In the genomic region with DNA sequence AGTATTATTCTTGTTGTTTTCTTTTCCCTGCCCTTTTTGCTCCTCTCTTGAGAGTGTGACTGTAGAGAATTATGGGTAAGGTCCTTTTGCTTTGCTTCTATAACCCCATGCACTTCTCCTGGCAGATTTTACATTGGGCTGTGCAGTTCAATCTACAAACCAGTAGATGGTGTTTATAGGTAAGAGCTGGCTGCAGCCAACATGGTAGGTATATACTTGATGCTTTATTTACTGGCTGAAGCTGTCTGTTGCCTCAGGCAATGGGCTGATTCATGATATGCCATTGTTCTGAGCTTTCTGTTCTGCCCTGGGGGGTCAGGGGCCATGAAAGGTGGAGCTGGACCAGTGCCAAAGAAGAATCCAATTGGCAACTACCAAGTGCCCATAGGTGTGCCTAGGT, we compare ENCODE assay signal across 9 cellular contexts. TPM values are rescaled to one million over a fixed set of nuclear protein-coding genes. Genes with fewer than 3 reads are reported as not detected.
A peak's percentile ranks its signal among the peaks of the same experiment; 100 is the strongest.
DNase-seq lines count a peak whose midpoint lies in the region; ATAC-seq, FAIRE-seq and TF ChIP-seq lines count a peak whose summit lies in the region.
"Had no signal": no experiment of that assay in that cellular context is flagged by ENCODE, and none has a peak within 500 bp of the region (broad histone marks: within the 10 kb centered on the region; RNA-seq: fewer than 3 reads in every experiment).

No MANE protein-coding gene starts in this region.

- H3K27ac Mint-ChIP-seq in chondrocyte (ENCODE audit: unreplicated experiment): no peak overlapping the region
- H3K27ac Mint-ChIP-seq: T-helper 17 cell had no signal

- H3K36me3 Mint-ChIP-seq in chondrocyte (ENCODE audit: low read depth): no peaks in the 10 kb centered on the region

- peak; percentile 39 for DNase-seq in ACHN
- DNase-seq in HT1080 (ENCODE audit: low read depth): peak; percentile 11
- DNase-seq in chondrocyte (ENCODE audit: low spot score): no peak
- DNase-seq in activated gamma-delta T cell (lab: John Stamatoyannopoulos, UW): no peak
- DNase-seq in urothelium cell line (ENCODE audit: low spot score): no peak
- DNase-seq: T-helper 17 cell had no signal

- H3K9me3 Mint-ChIP-seq in chondrocyte (ENCODE audit: low read depth): no peaks in the 10 kb centered on the region

- peak; percentile 30 for TF ChIP-seq CTCF in chondrocyte (IDR thresholded peaks at IDR 0.05)

- FAIRE-seq in urothelium cell line (lab: Jason Lieb, UNC): no peak

- in situ Hi-C loops in ACHN (cut with HindIII; ENCODE audit: low pct_ligation_motif_present, low pct_unique_long_range_greater_than_20kb, low sequenced_read_pairs): no loop called here

- ATAC-seq in GM18519 (IDR thresholded peaks at IDR 0.05; ENCODE audit: low FRiP score, unreplicated experiment) (peak; percentile 67), GM18505 (IDR thresholded peaks at IDR 0.05; ENCODE audit: unreplicated experiment) (no peak), GM21737 (IDR thresholded peaks at IDR 0.05; ENCODE audit: unreplicated experiment) (no peak)
- ATAC-seq: T-helper 17 cell had no signal

- H3K27me3 Mint-ChIP-seq in chondrocyte (ENCODE audit: low read depth): no peaks in the 10 kb centered on the region

- no peak overlapping the region for H3K4me3 Mint-ChIP-seq in chondrocyte (ENCODE audit: unreplicated experiment)
- H3K4me3 Mint-ChIP-seq: T-helper 17 cell had no signal

- H3K4me1 Mint-ChIP-seq in chondrocyte (ENCODE audit: low read depth): no peaks in the 10 kb centered on the region
- H3K4me1 Mint-ChIP-seq: T-helper 17 cell had no signal

- TF ChIP-seq POLR2A in GM18505 (IDR thresholded peaks at IDR 0.05; ENCODE audit: borderline replicate concordance, extremely low read depth, insufficient read depth, insufficient read length): no peak

RNA-seq across cellular contexts. Expression of a gene that starts 48.3 kb away (rescaled TPM):
- 0.30 TPM in 1 of 2 replicates, not detected in the other for total RNA-seq in HT1080 (2014; rRNA removed; shearing (Covaris generic))
- polyA plus RNA-seq in HT1080 (2015; cell fraction: cytosol; rRNA removed): 0.60 TPM in 1 of 2 replicates, not detected in the other
- polyA plus RNA-seq in HT1080 (2015; cell fraction: nucleus; rRNA removed): not detected in 2 replicates
- total RNA-seq in chondrocyte: not detected in 3 replicates
- total RNA-seq: T-helper 17 cell had no signal

Comparison
In these comparisons a context has a peak if more than half of its experiments do, and no peak if none do; other contexts are left out.
1. DNase-seq: peak in ACHN (single experiment) and HT1080 (single experiment); none in chondrocyte (single experiment), activated gamma-delta T cell (single experiment) and urothelium cell line (single experiment).